In the genomic region with DNA sequence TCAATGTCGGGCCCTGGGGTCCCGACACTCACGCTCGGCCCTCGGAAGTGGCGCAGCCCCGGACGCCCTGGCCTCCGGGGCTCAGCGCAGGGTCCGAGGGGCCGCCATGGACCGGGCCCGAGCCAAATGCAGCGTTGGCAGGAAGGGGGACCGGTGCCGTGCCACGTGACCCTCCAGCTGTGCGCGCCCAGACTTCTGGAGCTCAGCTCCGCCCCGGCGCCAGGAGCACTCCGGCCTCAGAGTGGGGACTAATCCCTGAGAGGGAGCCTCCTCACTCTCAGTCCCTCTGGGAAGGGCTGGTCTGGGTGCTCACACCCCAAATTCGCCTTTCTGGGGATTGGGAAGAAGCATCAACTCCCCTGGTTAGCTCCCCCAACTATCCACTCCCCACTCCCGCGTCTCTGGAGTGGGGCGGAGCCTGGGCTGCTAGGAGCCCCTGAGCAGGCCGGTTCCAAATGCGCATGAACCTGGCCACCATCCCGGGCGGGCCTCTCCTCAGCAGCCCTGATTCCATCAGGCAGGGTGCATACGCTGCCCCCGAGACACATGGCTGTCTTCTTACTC, we compare ENCODE assay signal across 8 cellular contexts. TPM values are rescaled to one million over a fixed set of nuclear protein-coding genes. Genes with fewer than 3 reads are reported as not detected.
DNase-seq lines count a peak whose midpoint lies in the region; ATAC-seq and TF ChIP-seq lines count a peak whose summit lies in the region.

Gene B3GNT9 (minus strand): TSS at position 166 of the 564 bp plus-strand sequence. CDS start 513 bp downstream, outside the sequence.

- peak within 1 kb of the TSS; percentile 54 for H3K4me3 Mint-ChIP-seq in activated naive CD4-positive, alpha-beta T cell treated with anti-CD3 and anti-CD28 coated beads for 36 hours

- H3K27ac Mint-ChIP-seq in activated naive CD4-positive, alpha-beta T cell treated with anti-CD3 and anti-CD28 coated beads for 36 hours, result no peak within 1 kb of the TSS

- peak within 1 kb of the TSS; percentile 81 for H3K9ac ChIP-seq in smooth muscle cell (ENCODE audit: low read depth)

- WGBS in smooth muscle cell (ENCODE audit: low lambda C conversion rate), result 3% methylated on average over 32 of the region's 34 CpGs

- H4K20me1 ChIP-seq in smooth muscle cell (ENCODE audit: low read depth), result peaks cover 33% of the 10 kb centered on the region

- H3K4me1 Mint-ChIP-seq in activated naive CD4-positive, alpha-beta T cell treated with anti-CD3 and anti-CD28 coated beads for 36 hours (ENCODE audit: low read depth), result peaks cover 13% of the 10 kb centered on the region

- H3K27ac ChIP-seq in smooth muscle cell (ENCODE audit: low read depth), result peak within 1 kb of the TSS; percentile 80

- DNase-seq in activated naive CD4-positive, alpha-beta T cell treated with anti-CD3 and anti-CD28 coated beads for 36 hours, result no peak
- DNase-seq in activated naive CD4-positive, alpha-beta T cell treated with anti-CD3 and anti-CD28 coated beads, Interleukin-2, amount 50 U/mL, for 16 hours, result no peak
- DNase-seq in RKO (ENCODE audit: low spot score) (peak; percentile 85), islet precursor cell (peak; percentile 84), smooth muscle cell (lab: John Stamatoyannopoulos, UW; ENCODE audit: unreplicated experiment) (peak; percentile 81)
- peak; percentile 34 for DNase-seq in central memory CD4-positive, alpha-beta T cell

- CTCF ChIA-PET in activated naive CD4-positive, alpha-beta T cell treated with anti-CD3 and anti-CD28 coated beads for 36 hours (lab: Charles Lee), result interaction anchor here (0.5 to 8.7 kb wide), 6 partner anchors 9 to 195 kb away, joined by 3 to 163 read pairs (median 3); no protein-coding TSS in a partner anchor

- peaks cover 8% of the 10 kb centered on the region for H3K27me3 Mint-ChIP-seq in activated naive CD4-positive, alpha-beta T cell treated with anti-CD3 and anti-CD28 coated beads for 36 hours (ENCODE audit: low read depth)

- H3K4me3 ChIP-seq in smooth muscle cell, result peak within 1 kb of the TSS; percentile 72

- no peaks in the 10 kb centered on the region for H3F3A ChIP-seq in smooth muscle cell (ENCODE audit: low read depth)

- TF ChIP-seq CTCF in smooth muscle cell (IDR thresholded peaks at IDR 0.05; ENCODE audit: borderline replicate concordance, insufficient read depth, poor library complexity, severe bottlenecking), result no peak

- peaks cover 20% of the 10 kb centered on the region for H3K27me3 ChIP-seq in smooth muscle cell (ENCODE audit: low read depth)

- intact Hi-C loops in activated naive CD4-positive, alpha-beta T cell treated with anti-CD3 and anti-CD28 coated beads for 36 hours (cut with micrococcal nuclease), result loop anchor here (10.0 kb wide), 1 partner anchor 244 kb away; the partner anchor contains the start of gene TPPP3

- H3K4me1 ChIP-seq in smooth muscle cell (ENCODE audit: low read depth), result peaks cover 6% of the 10 kb centered on the region

- H3K9me3 Mint-ChIP-seq in activated naive CD4-positive, alpha-beta T cell treated with anti-CD3 and anti-CD28 coated beads for 36 hours, result no peaks in the 10 kb centered on the region

- no peaks in the 10 kb centered on the region for H3K36me3 ChIP-seq in smooth muscle cell (ENCODE audit: low read depth)

- ATAC-seq in HG02678 (IDR thresholded peaks at IDR 0.05; ENCODE audit: unreplicated experiment) (peak; percentile 63), GM18520 (IDR thresholded peaks at IDR 0.05; ENCODE audit: unreplicated experiment) (no peak)

- H3K4me2 ChIP-seq in smooth muscle cell, result peak within 1 kb of the TSS; percentile 93

- H3K36me3 Mint-ChIP-seq in activated naive CD4-positive, alpha-beta T cell treated with anti-CD3 and anti-CD28 coated beads for 36 hours (ENCODE audit: low read depth), result peaks cover 30% of the 10 kb centered on the region

- peak within 1 kb of the TSS; percentile 73 for H2AFZ ChIP-seq in smooth muscle cell (ENCODE audit: low read depth)

- H3K9me3 ChIP-seq in smooth muscle cell (replicated peaks; ENCODE audit: low read depth), result no peaks in the 10 kb centered on the region

- no peaks in the 10 kb centered on the region for H3K79me2 ChIP-seq in smooth muscle cell (ENCODE audit: low read depth)

RNA-seq across cellular contexts. Expression of gene B3GNT9, which starts in this region (rescaled TPM):
- 1 to 10 TPM; 1.1 to 1.2 TPM for total RNA-seq in activated naive CD4-positive, alpha-beta T cell treated with anti-CD3 and anti-CD28 coated beads for 36 hours
- 29.9 and 30.7 TPM in 2 replicates for total RNA-seq in smooth muscle cell
- 35.5 and 39.3 TPM in 2 replicates for polyA plus RNA-seq in smooth muscle cell

Comparison
In these comparisons a context has a peak if more than half of its experiments do, and no peak if none do; other contexts are left out.
1. RNA of gene B3GNT9 (total RNA-seq): 29.9 to 30.7 TPM in smooth muscle cell; 1.1 to 1.2 TPM in activated naive CD4-positive, alpha-beta T cell treated with anti-CD3 and anti-CD28 coated beads for 36 hours; every median in the first group is over 10 times any median in the second.
2. DNase-seq: peak in RKO (single experiment), central memory CD4-positive, alpha-beta T cell (single experiment), islet precursor cell (single experiment) and smooth muscle cell (single experiment); none in activated naive CD4-positive, alpha-beta T cell treated with anti-CD3 and anti-CD28 coated beads for 36 hours (single experiment) and activated naive CD4-positive, alpha-beta T cell treated with anti-CD3 and anti-CD28 coated beads, Interleukin-2, amount 50 U/mL, for 16 hours (single experiment).